In genomic region chr1:53238197-53239155, GRCh38 we compare ENCODE assay signal across 1 cellular context.
TF ChIP-seq lines count a peak whose summit lies in the region.

Gene MAGOH, minus strand, starts transcription at chr1:53238518. Its CDS starts 70 bp downstream, at chr1:53238448.

TF ChIP-seq in HepG2, 621 proteins besides CTCF, POLR2A, EP300 and RAD21 (continued from another document and continues in another):
- TF ChIP-seq ZNF546 (CRISPR knock-in tag; conservative IDR thresholded peaks at IDR 0.05) = no peak
- peak; percentile 44 for TF ChIP-seq AGO1 (IDR thresholded peaks at IDR 0.05; ENCODE audit: low read depth, low read length, poor library complexity, severe bottlenecking)
- TF ChIP-seq JARID2 (CRISPR knock-in tag; IDR thresholded peaks at IDR 0.05; ENCODE audit: insufficient replicate concordance) = no peak
- TF ChIP-seq KAT8 (CRISPR knock-in tag; IDR thresholded peaks at IDR 0.05) = peak; percentile 100
- TF ChIP-seq ZNF704 (CRISPR knock-in tag; IDR thresholded peaks at IDR 0.05; ENCODE audit: borderline replicate concordance) = peak; percentile 52
- TF ChIP-seq SNAPC2 (CRISPR knock-in tag; IDR thresholded peaks at IDR 0.05) = no peak
- TF ChIP-seq ELF1 (CRISPR knock-in tag; IDR thresholded peaks at IDR 0.05) = peak; percentile 97
- TF ChIP-seq, protein P1, sequence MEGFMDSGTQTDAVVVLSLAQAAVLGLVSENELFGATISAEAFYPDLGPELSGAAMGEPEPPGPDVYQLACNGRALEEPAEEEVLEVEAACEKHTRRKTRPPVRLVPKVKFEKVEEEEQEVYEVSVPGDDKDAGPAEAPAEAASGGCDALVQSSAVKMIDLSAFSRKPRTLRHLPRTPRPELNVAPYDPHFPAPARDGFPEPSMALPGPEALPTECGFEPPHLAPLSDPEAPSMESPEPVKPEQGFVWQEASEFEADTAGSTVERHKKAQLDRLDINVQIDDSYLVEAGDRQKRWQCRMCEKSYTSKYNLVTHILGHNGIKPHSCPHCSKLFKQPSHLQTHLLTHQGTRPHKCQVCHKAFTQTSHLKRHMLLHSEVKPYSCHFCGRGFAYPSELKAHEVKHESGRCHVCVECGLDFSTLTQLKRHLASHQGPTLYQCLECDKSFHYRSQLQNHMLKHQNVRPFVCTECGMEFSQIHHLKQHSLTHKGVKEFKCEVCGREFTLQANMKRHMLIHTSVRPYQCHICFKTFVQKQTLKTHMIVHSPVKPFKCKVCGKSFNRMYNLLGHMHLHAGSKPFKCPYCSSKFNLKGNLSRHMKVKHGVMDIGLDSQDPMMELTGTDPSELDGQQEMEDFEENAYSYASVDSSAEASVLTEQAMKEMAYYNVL (CRISPR knock-in tag; IDR thresholded peaks at IDR 0.05; ENCODE audit: borderline replicate concordance) = peak; percentile 41; the same call in 1 of the 2 replicates
- TF ChIP-seq ZIK1 (CRISPR knock-in tag; IDR thresholded peaks at IDR 0.05; ENCODE audit: borderline replicate concordance, low read depth) = peak; percentile 73
- peak; percentile 100 for TF ChIP-seq GABPB1 (CRISPR knock-in tag; IDR thresholded peaks at IDR 0.05)
- TF ChIP-seq ARID2 (CRISPR knock-in tag; IDR thresholded peaks at IDR 0.05; ENCODE audit: borderline replicate concordance) = no peak
- TF ChIP-seq, protein P2, sequence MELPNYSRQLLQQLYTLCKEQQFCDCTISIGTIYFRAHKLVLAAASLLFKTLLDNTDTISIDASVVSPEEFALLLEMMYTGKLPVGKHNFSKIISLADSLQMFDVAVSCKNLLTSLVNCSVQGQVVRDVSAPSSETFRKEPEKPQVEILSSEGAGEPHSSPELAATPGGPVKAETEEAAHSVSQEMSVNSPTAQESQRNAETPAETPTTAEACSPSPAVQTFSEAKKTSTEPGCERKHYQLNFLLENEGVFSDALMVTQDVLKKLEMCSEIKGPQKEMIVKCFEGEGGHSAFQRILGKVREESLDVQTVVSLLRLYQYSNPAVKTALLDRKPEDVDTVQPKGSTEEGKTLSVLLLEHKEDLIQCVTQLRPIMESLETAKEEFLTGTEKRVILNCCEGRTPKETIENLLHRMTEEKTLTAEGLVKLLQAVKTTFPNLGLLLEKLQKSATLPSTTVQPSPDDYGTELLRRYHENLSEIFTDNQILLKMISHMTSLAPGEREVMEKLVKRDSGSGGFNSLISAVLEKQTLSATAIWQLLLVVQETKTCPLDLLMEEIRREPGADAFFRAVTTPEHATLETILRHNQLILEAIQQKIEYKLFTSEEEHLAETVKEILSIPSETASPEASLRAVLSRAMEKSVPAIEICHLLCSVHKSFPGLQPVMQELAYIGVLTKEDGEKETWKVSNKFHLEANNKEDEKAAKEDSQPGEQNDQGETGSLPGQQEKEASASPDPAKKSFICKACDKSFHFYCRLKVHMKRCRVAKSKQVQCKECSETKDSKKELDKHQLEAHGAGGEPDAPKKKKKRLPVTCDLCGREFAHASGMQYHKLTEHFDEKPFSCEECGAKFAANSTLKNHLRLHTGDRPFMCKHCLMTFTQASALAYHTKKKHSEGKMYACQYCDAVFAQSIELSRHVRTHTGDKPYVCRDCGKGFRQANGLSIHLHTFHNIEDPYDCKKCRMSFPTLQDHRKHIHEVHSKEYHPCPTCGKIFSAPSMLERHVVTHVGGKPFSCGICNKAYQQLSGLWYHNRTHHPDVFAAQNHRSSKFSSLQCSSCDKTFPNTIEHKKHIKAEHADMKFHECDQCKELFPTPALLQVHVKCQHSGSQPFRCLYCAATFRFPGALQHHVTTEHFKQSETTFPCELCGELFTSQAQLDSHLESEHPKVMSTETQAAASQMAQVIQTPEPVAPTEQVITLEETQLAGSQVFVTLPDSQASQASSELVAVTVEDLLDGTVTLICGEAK (IDR thresholded peaks at IDR 0.05) = peak; percentile 84
- TF ChIP-seq, protein P2 (CRISPR knock-in tag; IDR thresholded peaks at IDR 0.05) = peak; percentile 85
- TF ChIP-seq AKAP8 (CRISPR knock-in tag; IDR thresholded peaks at IDR 0.05) = no peak; the same call in 1 of the 2 replicates
- peak; percentile 93 for TF ChIP-seq SIN3B (IDR thresholded peaks at IDR 0.05; ENCODE audit: low read length)
- peak; percentile 97 for TF ChIP-seq HDAC1 (CRISPR knock-in tag; IDR thresholded peaks at IDR 0.05)
- 0 out of 2 replicates have a peak, but pooled peaks have one; percentile 33 for TF ChIP-seq ZNF451 (CRISPR knock-in tag; IDR thresholded peaks at IDR 0.05)
- TF ChIP-seq ZNF136 (CRISPR knock-in tag; IDR thresholded peaks at IDR 0.05; ENCODE audit: low read depth) = 0 out of 2 replicates have a peak, but pooled peaks have one; percentile 68
- peak; percentile 68 for TF ChIP-seq RELA (CRISPR knock-in tag; IDR thresholded peaks at IDR 0.05)
- TF ChIP-seq TAF15 (IDR thresholded peaks at IDR 0.05; ENCODE audit: low read depth, low read length, poor library complexity, severe bottlenecking) = peak; percentile 48
- no peak for TF ChIP-seq ZNF496 (CRISPR knock-in tag; IDR thresholded peaks at IDR 0.05; ENCODE audit: insufficient replicate concordance)
- no peak for TF ChIP-seq PCBP1 (IDR thresholded peaks at IDR 0.05; ENCODE audit: borderline replicate concordance, low read depth, low read length)
- TF ChIP-seq MAX (IDR thresholded peaks at IDR 0.05) = peak; percentile 88
- TF ChIP-seq RBFOX2 (IDR thresholded peaks at IDR 0.05; ENCODE audit: low read depth, low read length) = peak; percentile 93
- no peak for TF ChIP-seq MAFG (CRISPR knock-in tag; IDR thresholded peaks at IDR 0.05)
- peak; percentile 96 for TF ChIP-seq TFAP4 (IDR thresholded peaks at IDR 0.05; ENCODE audit: borderline replicate concordance, low read depth)
- TF ChIP-seq ZNF430 (CRISPR knock-in tag; IDR thresholded peaks at IDR 0.05) = no peak
- peak; percentile 76; the same call in 1 of the 2 replicates for TF ChIP-seq ZNF878 (CRISPR knock-in tag; IDR thresholded peaks at IDR 0.05)
- TF ChIP-seq ZFX (CRISPR knock-in tag; IDR thresholded peaks at IDR 0.05; ENCODE audit: low read depth) = peak; percentile 98
- TF ChIP-seq HBP1 (CRISPR knock-in tag; IDR thresholded peaks at IDR 0.05; ENCODE audit: low read depth) = peak; percentile 72; the same call in 1 of the 2 replicates
- peak; percentile 85 for TF ChIP-seq MED1 (CRISPR knock-in tag; IDR thresholded peaks at IDR 0.05)
- no peak for TF ChIP-seq AHR (CRISPR knock-in tag; IDR thresholded peaks at IDR 0.05)
- TF ChIP-seq ZBTB1 (CRISPR knock-in tag; IDR thresholded peaks at IDR 0.05; ENCODE audit: borderline replicate concordance) = no peak
- TF ChIP-seq CSRNP1 (CRISPR knock-in tag; IDR thresholded peaks at IDR 0.05) = peak; percentile 79; the same call in 1 of the 2 replicates
- peak; percentile 93 for TF ChIP-seq ATF2 (CRISPR knock-in tag; IDR thresholded peaks at IDR 0.05)
- TF ChIP-seq ZNF607 (CRISPR knock-in tag; IDR thresholded peaks at IDR 0.05; ENCODE audit: borderline replicate concordance) = peak; percentile 53; the same call in 1 of the 2 replicates
- TF ChIP-seq, protein P3, sequence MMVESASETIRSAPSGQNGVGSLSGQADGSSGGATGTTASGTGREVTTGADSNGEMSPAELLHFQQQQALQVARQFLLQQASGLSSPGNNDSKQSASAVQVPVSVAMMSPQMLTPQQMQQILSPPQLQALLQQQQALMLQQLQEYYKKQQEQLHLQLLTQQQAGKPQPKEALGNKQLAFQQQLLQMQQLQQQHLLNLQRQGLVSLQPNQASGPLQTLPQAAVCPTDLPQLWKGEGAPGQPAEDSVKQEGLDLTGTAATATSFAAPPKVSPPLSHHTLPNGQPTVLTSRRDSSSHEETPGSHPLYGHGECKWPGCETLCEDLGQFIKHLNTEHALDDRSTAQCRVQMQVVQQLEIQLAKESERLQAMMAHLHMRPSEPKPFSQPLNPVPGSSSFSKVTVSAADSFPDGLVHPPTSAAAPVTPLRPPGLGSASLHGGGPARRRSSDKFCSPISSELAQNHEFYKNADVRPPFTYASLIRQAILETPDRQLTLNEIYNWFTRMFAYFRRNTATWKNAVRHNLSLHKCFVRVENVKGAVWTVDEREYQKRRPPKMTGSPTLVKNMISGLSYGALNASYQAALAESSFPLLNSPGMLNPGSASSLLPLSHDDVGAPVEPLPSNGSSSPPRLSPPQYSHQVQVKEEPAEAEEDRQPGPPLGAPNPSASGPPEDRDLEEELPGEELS (CRISPR knock-in tag; IDR thresholded peaks at IDR 0.05) = peak; percentile 68
- no peak for TF ChIP-seq GZF1 (CRISPR knock-in tag; IDR thresholded peaks at IDR 0.05)
- no peak for TF ChIP-seq ZNF740 (CRISPR knock-in tag; IDR thresholded peaks at IDR 0.05)
- TF ChIP-seq FOXP1 (IDR thresholded peaks at IDR 0.05) = no peak
- TF ChIP-seq FOXP1 (CRISPR knock-in tag; IDR thresholded peaks at IDR 0.05) = peak; percentile 66
- TF ChIP-seq CCDC6 (CRISPR knock-in tag; IDR thresholded peaks at IDR 0.05) = peak; percentile 90
